3 cellular contexts compared by ENCODE assay signal in genomic region chr11:3204141-3205015, GRCh38.
TF ChIP-seq lines count a peak whose summit lies in the region.

No MANE protein-coding gene starts in this region.

TF ChIP-seq in SK-N-SH, 30 proteins besides CTCF, POLR2A, EP300 and RAD21:
- TF ChIP-seq USF1 (IDR thresholded peaks at IDR 0.05; ENCODE audit: borderline replicate concordance, low read depth) = no peak
- TF ChIP-seq GATA2 (CRISPR knock-in tag; IDR thresholded peaks at IDR 0.05) = no peak
- TF ChIP-seq RFX5 (IDR thresholded peaks at IDR 0.05; ENCODE audit: low read length) = no peak
- no peak for TF ChIP-seq FOSL2 (IDR thresholded peaks at IDR 0.05; ENCODE audit: borderline replicate concordance, low read depth)
- no peak for TF ChIP-seq MEF2A (IDR thresholded peaks at IDR 0.05; ENCODE audit: borderline replicate concordance, low read depth)
- TF ChIP-seq SMC3 (IDR thresholded peaks at IDR 0.05; ENCODE audit: low read depth, low read length) = no peak
- TF ChIP-seq NRF1 (IDR thresholded peaks at IDR 0.05; ENCODE audit: low read depth, low read length) = no peak

TF ChIP-seq in SK-N-SH treated with all-trans-retinoic acid at 6 μM for 48 hours, 23 proteins besides CTCF, POLR2A, EP300 and RAD21:
- TF ChIP-seq OSR1 (CRISPR knock-in tag; IDR thresholded peaks at IDR 0.05) (no peak), ZNF70 (CRISPR knock-in tag; IDR thresholded peaks at IDR 0.05) (no peak), ESRRG (CRISPR knock-in tag; IDR thresholded peaks at IDR 0.05) (no peak), ZC3H10 (CRISPR knock-in tag; IDR thresholded peaks at IDR 0.05) (no peak), ISL1 (CRISPR knock-in tag; IDR thresholded peaks at IDR 0.05) (no peak), TOX (CRISPR knock-in tag; IDR thresholded peaks at IDR 0.05; ENCODE audit: borderline replicate concordance) (no peak), BACH2 (CRISPR knock-in tag; IDR thresholded peaks at IDR 0.05; ENCODE audit: borderline replicate concordance) (no peak)

TF ChIP-seq in H1, 55 proteins besides CTCF, POLR2A, EP300 and RAD21:
- TF ChIP-seq CBX8 (IDR thresholded peaks at IDR 0.05; ENCODE audit: borderline replicate concordance, low read depth, low read length) = no peak
- 0 out of 2 replicates have a peak, but pooled peaks have one; percentile 1 for TF ChIP-seq SUZ12 (IDR thresholded peaks at IDR 0.05; ENCODE audit: low read length)
